ENCODE assay signal across 8 cellular contexts in the genomic region with DNA sequence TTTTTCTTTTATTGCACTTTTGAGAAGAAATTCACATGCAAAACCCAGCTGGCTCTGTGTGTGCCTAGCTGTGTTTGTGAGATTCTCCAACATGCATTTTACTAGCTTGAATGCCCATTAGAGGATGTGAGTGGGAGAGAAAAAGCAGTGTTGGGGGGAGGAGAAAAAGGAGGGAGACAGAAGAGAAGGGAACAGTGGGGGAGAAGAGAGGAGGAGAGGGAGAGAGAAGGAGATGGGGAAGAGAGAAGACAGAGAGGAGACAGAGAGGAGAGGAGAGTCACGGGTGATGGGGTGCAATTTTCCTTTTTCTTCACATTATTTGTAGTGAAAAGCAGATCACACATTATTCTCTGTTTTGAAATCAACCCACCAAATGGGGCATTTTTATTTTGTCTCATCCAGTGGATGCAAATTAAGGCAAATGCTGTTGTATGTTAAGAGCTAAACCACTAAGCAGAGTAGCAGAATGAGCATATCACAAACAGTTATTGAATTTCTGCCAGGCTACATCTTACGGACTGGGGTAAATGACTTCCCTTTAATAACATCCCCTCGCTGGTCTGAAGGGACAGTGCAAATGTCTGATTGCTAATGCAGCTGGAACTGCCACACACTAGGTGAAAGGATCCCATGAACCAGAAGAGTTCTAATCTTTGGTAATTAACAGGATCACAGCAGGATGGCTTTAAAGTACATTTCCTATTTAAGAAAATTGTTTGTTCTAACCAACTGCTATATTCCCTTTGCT. TPM values are rescaled to one million over a fixed set of nuclear protein-coding genes. Genes with fewer than 3 reads are reported as not detected.
DNase-seq lines count a peak whose midpoint lies in the region; ATAC-seq and TF ChIP-seq lines count a peak whose summit lies in the region.

No MANE protein-coding gene starts in this region.

- no peaks in the 10 kb centered on the region for H3K27me3 Mint-ChIP-seq in natural killer cell treated with Interleukin-12 subunit alpha and Interleukin-12 subunit beta and Interleukin-15 and Interleukin-18, amount 100 ng/mL, for 72 hours

- peak overlapping the region; percentile 45; the same call in 1 of the 2 replicates for H3K9ac ChIP-seq in IMR-90 (ENCODE audit: low read depth, low read length)

- H3K36me3 Mint-ChIP-seq in natural killer cell treated with Interleukin-12 subunit alpha and Interleukin-12 subunit beta and Interleukin-15 and Interleukin-18, amount 100 ng/mL, for 72 hours, result no peaks in the 10 kb centered on the region

- peak overlapping the region; percentile 68 for H2BK120ac ChIP-seq in IMR-90 (ENCODE audit: low read depth, low read length)

- no peaks in the 10 kb centered on the region for H3K9me3 ChIP-seq in IMR-90 (ENCODE audit: control insufficient read depth, insufficient read depth, low read length)

- peaks cover 3% of the 10 kb centered on the region; the same call in 1 of the 2 replicates for H3K9me1 ChIP-seq in IMR-90 (ENCODE audit: insufficient read depth, low read length)

- H4K8ac ChIP-seq in IMR-90 (ENCODE audit: low read depth in 2 of 2, low read length in 2 of 2), result peak overlapping the region in 1 of 2 experiments; percentile 34; a peak in 1 of 4 replicates

- BruUV-seq in IMR-90 (replicated peaks; lab: Mats Ljungman, UMichigan), result no TSS peak

- no peaks in the 10 kb centered on the region for H3K27me3 ChIP-seq in IMR-90 (ENCODE audit: control insufficient read depth, insufficient read depth, low read length)

- H3K9me3 Mint-ChIP-seq in natural killer cell treated with Interleukin-12 subunit alpha and Interleukin-12 subunit beta and Interleukin-15 and Interleukin-18, amount 100 ng/mL, for 72 hours, result no peaks in the 10 kb centered on the region

- no peak for TF ChIP-seq RAD21 in IMR-90 (IDR thresholded peaks at IDR 0.05; ENCODE audit: low read length)

- no peaks in the 10 kb centered on the region for H3K36me3 ChIP-seq in IMR-90 (ENCODE audit: control insufficient read depth, insufficient read depth, low read length)

- peak overlapping the region; percentile 41 for H2AFZ ChIP-seq in IMR-90 (replicated peaks; ENCODE audit: low read length, poor library complexity)

- WGBS in IMR-90 (ENCODE audit: extremely low coverage in 2 of 2, insufficient read length in 1 of 2), 2 experiments, result no CpG with 5 or more reads among the region's 3 CpGs

- no peak overlapping the region for H2AK5ac ChIP-seq in IMR-90 (ENCODE audit: low read depth, low read length)

- POLR2A ChIA-PET in IMR-90 (lab: Charles Lee; ENCODE audit: unreplicated experiment), result no interaction called here

- peak overlapping the region; percentile 39 for H3K4me3 ChIP-seq in IMR-90 (ENCODE audit: insufficient read depth, low read depth, low read length)
- H3K4me3 ChIP-seq in astrocyte of the cerebellum (ENCODE audit: low read depth, low read length), result peak overlapping the region; percentile 46

- peak overlapping the region; percentile 84 for H3K4ac ChIP-seq in IMR-90 (ENCODE audit: low read depth, low read length)

- intact Hi-C loops in IMR-90 (cut with micrococcal nuclease), result loop anchor here (10.0 kb wide), 2 partner anchors 557 to 647 kb away; no protein-coding TSS in a partner anchor

- DNase-seq in G401 (ENCODE audit: low spot score) (peak; percentile 77), IMR-90 (no peak), astrocyte of the cerebellum (ENCODE audit: low read depth) (no peak), ureter (ENCODE audit: low spot score) (no peak), NCI-H774 (lab: John Stamatoyannopoulos, UW) (no peak), T1000 (lab: John Stamatoyannopoulos, UW) (no peak)
- DNase-seq in natural killer cell treated with Interleukin-12 subunit alpha and Interleukin-12 subunit beta and Interleukin-15 and Interleukin-18, amount 100 ng/mL, for 72 hours (ENCODE audit: low spot score), result no peak
- DNase-seq in stimulated activated CD4-positive, alpha-beta T cell treated with anti-CD3 and anti-CD28 coated beads, Interleukin-4, amount 100 ng/mL, for 24 hours, result no peak

- no peaks in the 10 kb centered on the region for H4K20me1 ChIP-seq in IMR-90 (ENCODE audit: insufficient read depth, low read length)

- H3K4me2 ChIP-seq in IMR-90 (ENCODE audit: low read depth, low read length), result peak overlapping the region; percentile 69

- CTCF ChIA-PET in IMR-90 (lab: Yijun Ruan, JAX), result interaction anchor here (0.6 to 1.0 kb wide), 4 partner anchors 9 to 329 kb away, joined by 3 to 5 read pairs (median 3); no protein-coding TSS in a partner anchor

- H3K4me1 Mint-ChIP-seq in natural killer cell treated with Interleukin-12 subunit alpha and Interleukin-12 subunit beta and Interleukin-15 and Interleukin-18, amount 100 ng/mL, for 72 hours (ENCODE audit: low read depth in 2 of 2), result peaks cover 20 to 35% of the 10 kb centered on the region in 2 donors

- H3K4me3 Mint-ChIP-seq in natural killer cell treated with Interleukin-12 subunit alpha and Interleukin-12 subunit beta and Interleukin-15 and Interleukin-18, amount 100 ng/mL, for 72 hours, result peak overlapping the region; percentile 78

- in situ Hi-C loops in G401 (cut with HindIII; ENCODE audit: low sequenced_read_pairs) (no loop called here), IMR-90 (cut with MboI; ENCODE audit: low sequenced_read_pairs) (loop anchor here (5.0 to 10.0 kb wide), 2 partner anchors 396 to 643 kb away; no protein-coding TSS in a partner anchor), astrocyte of the cerebellum (cut with HindIII; ENCODE audit: low sequenced_read_pairs) (no loop called here)

- no peak overlapping the region for H2AK9ac ChIP-seq in IMR-90 (replicated peaks; ENCODE audit: low read depth, low read length, poor library complexity)

- H2BK5ac ChIP-seq in IMR-90 (ENCODE audit: low read depth, low read length, poor library complexity, severe bottlenecking), result peak overlapping the region; percentile 22

- peak overlapping the region; percentile 50 for H2BK20ac ChIP-seq in IMR-90 (ENCODE audit: low read depth, low read length)

- H4K91ac ChIP-seq in IMR-90 (ENCODE audit: insufficient read depth, low read depth, low read length), result peak overlapping the region; percentile 6; the same call in 1 of the 2 replicates

- no peak overlapping the region for H2BK15ac ChIP-seq in IMR-90 (ENCODE audit: low read depth, low read length)

- no peaks in the 10 kb centered on the region for H3K4me1 ChIP-seq in IMR-90 (ENCODE audit: control insufficient read depth, insufficient read depth, low read length)

- peak overlapping the region; percentile 38; the same call in 1 of the 2 replicates for H4K5ac ChIP-seq in IMR-90 (ENCODE audit: low read depth, low read length)

- peak overlapping the region; percentile 18; the same call in 1 of the 2 replicates for H3K56ac ChIP-seq in IMR-90 (ENCODE audit: extremely low read depth, insufficient read depth, low read length)

- peak overlapping the region; percentile 48 to 87 for H3K27ac Mint-ChIP-seq in natural killer cell treated with Interleukin-12 subunit alpha and Interleukin-12 subunit beta and Interleukin-15 and Interleukin-18, amount 100 ng/mL, for 72 hours

- TF ChIP-seq POLR2A in IMR-90 (IDR thresholded peaks at IDR 0.05; ENCODE audit: low read depth, low read length), result no peak

- no peak; the same call in 1 of the 2 replicates for ATAC-seq in IMR-90 (ENCODE audit: low read depth)
- peak; percentile 56 to 77 for ATAC-seq in natural killer cell treated with Interleukin-12 subunit alpha and Interleukin-12 subunit beta and Interleukin-15 and Interleukin-18, amount 100 ng/mL, for 72 hours

- H3K14ac ChIP-seq in IMR-90 (replicated peaks; ENCODE audit: low read depth, low read length), result peak overlapping the region; percentile 61

- dilution Hi-C loops in IMR-90 (cut with HindIII; ENCODE audit: low sequenced_read_pairs, unreplicated experiment), result no loop called here

- H3K23ac ChIP-seq in IMR-90 (ENCODE audit: low read depth, low read length), result peak overlapping the region; percentile 30

- H3K18ac ChIP-seq in IMR-90 (ENCODE audit: low read depth, low read length), result peak overlapping the region; percentile 40; the same call in 1 of the 2 replicates

- TF ChIP-seq CTCF in IMR-90 (conservative IDR thresholded peaks at IDR 0.05; ENCODE audit: low read depth, low read length) (no peak), astrocyte of the cerebellum (IDR thresholded peaks at IDR 0.05; ENCODE audit: low read depth, low read length, missing control alignments) (no peak)

- H3K79me1 ChIP-seq in IMR-90 (ENCODE audit: low read depth in 1 of 2, low read length in 2 of 2), result peaks cover 5 to 9% of the 10 kb centered on the region in 2 experiments; a peak in 2 of 4 replicates

- peak overlapping the region; percentile 17; the same call in 1 of the 2 replicates for H3K27ac ChIP-seq in IMR-90 (ENCODE audit: insufficient read depth, low read length)

TF ChIP-seq in IMR-90, 13 proteins besides CTCF, POLR2A, EP300 and RAD21 (continues in another document):
- TF ChIP-seq MAZ (IDR thresholded peaks at IDR 0.05; ENCODE audit: borderline replicate concordance, low read depth, low read length) (no peak), NFE2L2 (IDR thresholded peaks at IDR 0.05; ENCODE audit: low read depth, low read length) (no peak), BHLHE40 (IDR thresholded peaks at IDR 0.05; ENCODE audit: low read depth, low read length) (no peak), SMC3 (IDR thresholded peaks at IDR 0.05; ENCODE audit: low read depth, low read length) (no peak), MAFK (IDR thresholded peaks at IDR 0.05; ENCODE audit: low read depth, low read length) (no peak), MXI1 (IDR thresholded peaks at IDR 0.05; ENCODE audit: borderline replicate concordance, low read depth, low read length) (no peak), RFX5 (IDR thresholded peaks at IDR 0.05; ENCODE audit: low read depth, low read length) (no peak), RCOR1 (IDR thresholded peaks at IDR 0.05; ENCODE audit: insufficient replicate concordance, low read length) (no peak), CHD1 (IDR thresholded peaks at IDR 0.05; ENCODE audit: low read depth, low read length) (no peak), CEBPB (IDR thresholded peaks at IDR 0.05; ENCODE audit: low read depth, low read length) (no peak)
- TF ChIP-seq, protein P1, sequence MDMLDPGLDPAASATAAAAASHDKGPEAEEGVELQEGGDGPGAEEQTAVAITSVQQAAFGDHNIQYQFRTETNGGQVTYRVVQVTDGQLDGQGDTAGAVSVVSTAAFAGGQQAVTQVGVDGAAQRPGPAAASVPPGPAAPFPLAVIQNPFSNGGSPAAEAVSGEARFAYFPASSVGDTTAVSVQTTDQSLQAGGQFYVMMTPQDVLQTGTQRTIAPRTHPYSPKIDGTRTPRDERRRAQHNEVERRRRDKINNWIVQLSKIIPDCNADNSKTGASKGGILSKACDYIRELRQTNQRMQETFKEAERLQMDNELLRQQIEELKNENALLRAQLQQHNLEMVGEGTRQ (IDR thresholded peaks at IDR 0.05; ENCODE audit: low read depth, low read length), result no peak

RNA-seq across cellular contexts. Expression of gene LRRN3, which starts 0.9 kb away (rescaled TPM):
- 4.4 and 5.8 TPM in 2 replicates for total RNA-seq in G401 (2014; rRNA removed; shearing (Covaris generic))
- total RNA-seq in IMR-90 (2012; rRNA removed), result 15.2 and 15.8 TPM in 2 replicates
- 6.1 and 6.9 TPM in 2 replicates for polyA plus RNA-seq in IMR-90 (2012; rRNA removed)
- polyA plus RNA-seq in IMR-90 (2012; cell fraction: cytosol; rRNA removed), result 1.1 and 1.3 TPM in 2 replicates
- polyA plus RNA-seq in IMR-90 (2012; cell fraction: nucleus; rRNA removed; ENCODE audit: low replicate concordance), result 0.35 and 2.8 TPM in 2 replicates
- 1 to 10 TPM; 1.4 to 4.6 TPM for total RNA-seq in natural killer cell treated with Interleukin-12 subunit alpha and Interleukin-12 subunit beta and Interleukin-15 and Interleukin-18, amount 100 ng/mL, for 72 hours
- 1.2 TPM for total RNA-seq in ureter
